8 cellular contexts compared by ENCODE assay signal in the genomic region with DNA sequence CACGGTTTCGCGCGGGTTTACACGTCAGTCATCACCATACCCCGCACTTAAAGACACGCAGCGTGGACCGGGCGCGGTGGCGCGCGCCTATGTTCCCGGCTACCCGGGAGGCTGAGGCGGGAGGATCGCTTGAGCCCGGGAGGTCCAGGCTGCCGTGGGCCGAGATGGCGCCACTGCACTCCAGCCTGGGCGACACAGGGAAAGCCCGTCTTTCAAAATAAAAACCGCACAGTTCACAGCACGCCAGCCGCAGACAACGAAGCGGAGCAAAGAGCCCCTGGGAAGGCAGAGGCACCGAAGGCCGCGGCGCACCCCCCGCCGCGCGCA. TPM values are rescaled to one million over a fixed set of nuclear protein-coding genes. Genes with fewer than 3 reads are reported as not detected.
DNase-seq lines count a peak whose midpoint lies in the region; ATAC-seq and TF ChIP-seq lines count a peak whose summit lies in the region.

No MANE protein-coding gene starts in this region.

- H3K27ac ChIP-seq in adrenal gland (peak overlapping the region in 4 of 5 donors; percentile 7 to 97 (median 72)), thoracic aorta (peak overlapping the region in 1 of 2 donors; percentile 56)

- TF ChIP-seq CTCF in adrenal gland (IDR thresholded peaks at IDR 0.05) (no peak), thoracic aorta (IDR thresholded peaks at IDR 0.05) (no peak)

- intact Hi-C loops in adrenal gland (cut with DNase I) = no loop called here
- intact Hi-C loops in left colon (cut with DNase I, micrococcal nuclease) = no loop called here

- H3K9me3 ChIP-seq in adrenal gland (replicated peaks in 1 of 3) (no peaks in the 10 kb centered on the region), thoracic aorta (no peaks in the 10 kb centered on the region)

- TF ChIP-seq POLR2A in adrenal gland (IDR thresholded peaks at IDR 0.05) = no peak

- DNase-seq in adrenal gland (no peak), left colon (no peak), thoracic aorta (ENCODE audit: low spot score) (no peak), SIG-M5 treated with dmso at 0.1 percent for 504 hours (lab: John Stamatoyannopoulos, UW; ENCODE audit: unreplicated experiment) (no peak), NCI-H510A (lab: John Stamatoyannopoulos, UW) (no peak), GM19240 (ENCODE audit: insufficient read length, low spot score) (no peak)

- H3K36me3 ChIP-seq in adrenal gland (replicated peaks in 1 of 2) (peaks cover 0 to 12% of the 10 kb centered on the region in 2 donors), thoracic aorta (peaks cover 17% of the 10 kb centered on the region)

- peaks cover 6 to 24% of the 10 kb centered on the region in 2 donors for H3K4me1 ChIP-seq in adrenal gland (replicated peaks in 1 of 2)
- peaks cover 14 to 29% of the 10 kb centered on the region in 2 donors for H3K4me1 ChIP-seq in thoracic aorta (ENCODE audit: control insufficient read depth in 1 of 2, low read depth in 2 of 2)

- 0% methylated on average over 15 to 37 of the region's 37 CpGs for WGBS in adrenal gland, 4 donors

- H3K4me3 ChIP-seq in adrenal gland (peak overlapping the region; percentile 39 to 96 (median 70)), thoracic aorta (peak overlapping the region; percentile 100)

- ATAC-seq in GM19438 (IDR thresholded peaks at IDR 0.05; ENCODE audit: low read depth, unreplicated experiment) = peak; percentile 17
- peak; percentile 9 for ATAC-seq in HG03196 (IDR thresholded peaks at IDR 0.05; ENCODE audit: unreplicated experiment)
- ATAC-seq in left colon = peak; percentile 13
- no peak for ATAC-seq in thoracic aorta (ENCODE audit: insufficient number of reproducible peaks, low FRiP score, low read depth)

- H3K27me3 ChIP-seq in adrenal gland (no peaks in the 10 kb centered on the region), thoracic aorta (replicated peaks; ENCODE audit: insufficient read depth) (no peaks in the 10 kb centered on the region)

RNA-seq across cellular contexts. Expression of a gene that starts 0.3 kb away (rescaled TPM):
- total RNA-seq in adrenal gland (10 to 100 TPM; 12.3 to 40.4 (median 23.4) TPM), left colon (10 to 100 TPM; 13.4 to 23.7 TPM), thoracic aorta (1 to 10 TPM; 6.2 to 6.4 TPM)
- polyA plus RNA-seq in adrenal gland = 10 to 100 TPM; 10.4 to 15.4 (median 11.1) TPM

RNA-seq across cellular contexts. Expression of a gene that starts 15.6 kb away (rescaled TPM):
- total RNA-seq in adrenal gland = 10 to 100 TPM; 13.3 to 37.7 (median 27.2) TPM
- polyA plus RNA-seq in adrenal gland = 10 to 100 TPM; 20.8 to 83.1 (median 55.3) TPM
- 10 to 100 TPM; 26.7 to 27.6 TPM for total RNA-seq in left colon
- total RNA-seq in thoracic aorta = 10 to 100 TPM; 27.3 to 64.8 TPM

RNA-seq across cellular contexts. Expression of a gene that starts 48.1 kb away (rescaled TPM):
- 10 to 100 TPM; 22.2 to 67.5 (median 38.1) TPM for total RNA-seq in adrenal gland
- polyA plus RNA-seq in adrenal gland = 100 to 1,000 TPM in 1 of 3 donors, 10 to 100 TPM in 1, 1 to 10 TPM in 1; 4.3 to 131 (median 87.1) TPM
- 10 to 100 TPM; 72.8 to 75.3 TPM for total RNA-seq in left colon
- total RNA-seq in thoracic aorta = 10 to 100 TPM; 11.1 to 38.0 TPM

RNA-seq across cellular contexts. Expression of a gene that starts 48.8 kb away (rescaled TPM):
- 100 to 1,000 TPM in 1 of 8 donors, 10 to 100 TPM in 7; 37.3 to 100 (median 60.2) TPM for total RNA-seq in adrenal gland
- polyA plus RNA-seq in adrenal gland = 100 to 1,000 TPM in 1 of 3 donors, 10 to 100 TPM in 2; 44.6 to 167 (median 77.5) TPM
- 10 to 100 TPM; 90.0 to 95.9 TPM for total RNA-seq in left colon
- total RNA-seq in thoracic aorta = 10 to 100 TPM; 52.0 to 86.1 TPM

RNA-seq across cellular contexts. Expression of a gene that starts 49.3 kb away (rescaled TPM):
- total RNA-seq in adrenal gland (10 to 100 TPM; 27.6 to 48.7 (median 37.3) TPM), left colon (10 to 100 TPM; 86.0 to 86.7 TPM), thoracic aorta (10 to 100 TPM; 27.2 to 31.1 TPM)
- polyA plus RNA-seq in adrenal gland = 10 to 100 TPM; 23.9 to 62.9 (median 54.9) TPM
